8 cellular contexts compared by ENCODE assay signal in genomic region chr1:204080163-204080903, GRCh38. TPM values are rescaled to one million over a fixed set of nuclear protein-coding genes. Genes with fewer than 3 reads are reported as not detected.
DNase-seq lines count a peak whose midpoint lies in the region; ATAC-seq lines count a peak whose summit lies in the region.

No MANE protein-coding gene starts in this region.

- no peak overlapping the region for H2BK12ac ChIP-seq in neuronal stem cell (ENCODE audit: low read length)

- POLR2A ChIA-PET in activated CD8-positive, alpha-beta T cell treated with anti-CD3 and anti-CD28 coated beads, Interleukin-2, amount 10 ng/mL, durations not matched to agents 7 days and 5 days (lab: Charles Lee) = interaction anchor here (0.6 kb wide), 1 partner anchor 427 kb away, joined by 3 read pairs; no protein-coding TSS in a partner anchor

- CTCF ChIA-PET in activated CD8-positive, alpha-beta T cell treated with anti-CD3 and anti-CD28 coated beads, Interleukin-2, amount 10 ng/mL, durations not matched to agents 7 days and 5 days (lab: Charles Lee) = no interaction called here

- no peak overlapping the region for H3K4me3 ChIP-seq in neuronal stem cell (ENCODE audit: low read length in 2 of 2)

- peak overlapping the region; percentile 41 for H3K4me2 ChIP-seq in neuronal stem cell (ENCODE audit: insufficient read depth, low read length, poor library complexity, severe bottlenecking)

- peak overlapping the region; percentile 26 for H2AK5ac ChIP-seq in neuronal stem cell (ENCODE audit: low read depth, low read length)

- H2BK120ac ChIP-seq in neuronal stem cell (ENCODE audit: low read depth, low read length) = no peak overlapping the region

- H3K9me3 Mint-ChIP-seq in activated CD8-positive, alpha-beta T cell treated with anti-CD3 and anti-CD28 coated beads, Interleukin-2, amount 10 ng/mL, durations not matched to agents 7 days and 5 days (ENCODE audit: insufficient read depth) = no peaks in the 10 kb centered on the region

- peaks cover 0 to 33% of the 10 kb centered on the region in 2 donors for H3K36me3 ChIP-seq in neuronal stem cell (replicated peaks in 1 of 2; ENCODE audit: control insufficient read depth in 2 of 2, insufficient read depth in 2 of 2, low read length in 2 of 2)

- no peak overlapping the region for H2BK5ac ChIP-seq in neuronal stem cell (ENCODE audit: low read length)

- peak overlapping the region; percentile 33 for H3K9ac ChIP-seq in neuronal stem cell (ENCODE audit: low read depth, low read length, poor library complexity)

- no peak overlapping the region for H2AFZ ChIP-seq in neuronal stem cell (ENCODE audit: low read length)

- no CpG with 5 or more reads among the region's 8 CpGs for WGBS in neuronal stem cell (ENCODE audit: extremely low coverage in 2 of 2, insufficient read length in 2 of 2, insufficient replicate concordance in 1 of 2), 2 donors

- H3K4me3 Mint-ChIP-seq in activated CD8-positive, alpha-beta T cell treated with anti-CD3 and anti-CD28 coated beads, Interleukin-2, amount 10 ng/mL, durations not matched to agents 7 days and 5 days = no peak overlapping the region

- no peak overlapping the region for H4K8ac ChIP-seq in neuronal stem cell (ENCODE audit: low read depth, low read length)

- no peak overlapping the region for H3K14ac ChIP-seq in neuronal stem cell (ENCODE audit: low read length)

- H3K4me1 ChIP-seq in neuronal stem cell (ENCODE audit: control insufficient read depth in 2 of 2, insufficient read depth in 1 of 2, low read depth in 1 of 2, low read length in 2 of 2) = peaks cover 42 to 69% of the 10 kb centered on the region in 2 donors

- no peak overlapping the region for H2BK15ac ChIP-seq in neuronal stem cell (ENCODE audit: low read length)

- H3K4ac ChIP-seq in neuronal stem cell (ENCODE audit: low read length) = no peak overlapping the region

- H3K27me3 ChIP-seq in neuronal stem cell (ENCODE audit: control insufficient read depth in 3 of 3, insufficient read depth in 3 of 3, low read depth in 1 of 3, low read length in 3 of 3) = peaks cover 0 to 3% (median 0%) of the 10 kb centered on the region in 3 experiments

- H3K79me1 ChIP-seq in neuronal stem cell (ENCODE audit: low read depth, low read length) = peaks cover 9% of the 10 kb centered on the region

- peak overlapping the region; percentile 61 for H3K18ac ChIP-seq in neuronal stem cell (ENCODE audit: low read length)

- H3K23ac ChIP-seq in neuronal stem cell (ENCODE audit: low read depth, low read length, poor library complexity) = no peak overlapping the region

- H3K36me3 Mint-ChIP-seq in activated CD8-positive, alpha-beta T cell treated with anti-CD3 and anti-CD28 coated beads, Interleukin-2, amount 10 ng/mL, durations not matched to agents 7 days and 5 days (ENCODE audit: low read depth) = no peaks in the 10 kb centered on the region

- H4K91ac ChIP-seq in neuronal stem cell (ENCODE audit: low read depth, low read length, poor library complexity) = no peak overlapping the region

- ATAC-seq in activated CD8-positive, alpha-beta T cell treated with anti-CD3 and anti-CD28 coated beads, Interleukin-2, amount 10 ng/mL, durations not matched to agents 7 days and 5 days = no peak
- ATAC-seq in GM21390 (IDR thresholded peaks at IDR 0.05; ENCODE audit: unreplicated experiment) = no peak

- H3K4me1 Mint-ChIP-seq in activated CD8-positive, alpha-beta T cell treated with anti-CD3 and anti-CD28 coated beads, Interleukin-2, amount 10 ng/mL, durations not matched to agents 7 days and 5 days (ENCODE audit: low read depth) = peaks cover 5% of the 10 kb centered on the region

- peak overlapping the region; percentile 39 for H3K27ac ChIP-seq in neuronal stem cell (replicated peaks; ENCODE audit: low read length)

- H3K9me3 ChIP-seq in neuronal stem cell (replicated peaks in 1 of 2; ENCODE audit: control insufficient read depth in 2 of 2, insufficient read depth in 1 of 2, low read depth in 1 of 2, low read length in 2 of 2) = no peaks in the 10 kb centered on the region

- peaks cover 28% of the 10 kb centered on the region for H3K27me3 Mint-ChIP-seq in activated CD8-positive, alpha-beta T cell treated with anti-CD3 and anti-CD28 coated beads, Interleukin-2, amount 10 ng/mL, durations not matched to agents 7 days and 5 days (ENCODE audit: low read depth)

- no peak overlapping the region for H3K27ac Mint-ChIP-seq in activated CD8-positive, alpha-beta T cell treated with anti-CD3 and anti-CD28 coated beads, Interleukin-2, amount 10 ng/mL, durations not matched to agents 7 days and 5 days

- DNase-seq in NCI-H2227 (lab: John Stamatoyannopoulos, UW; ENCODE audit: unreplicated experiment) = peak; percentile 42
- DNase-seq in NCI-H2227 treated with DMSO at 0.1 percent for 48 hours (lab: John Stamatoyannopoulos, UW) = no peak
- peak; percentile 73 for DNase-seq in RPMI8226
- DNase-seq in fibroblast of the conjunctiva (ENCODE audit: low read depth) = peak; percentile 75
- DNase-seq in neuronal stem cell (ENCODE audit: low spot score) = peak; percentile 81
- DNase-seq in activated CD8-positive, alpha-beta T cell treated with anti-CD3 and anti-CD28 coated beads, Interleukin-2, amount 10 ng/mL, durations not matched to agents 7 days and 5 days = no peak
- DNase-seq in DMS114 treated with DMSO at 0.1 percent for 48 hours (lab: John Stamatoyannopoulos, UW; ENCODE audit: unreplicated experiment) = no peak

RNA-seq across cellular contexts. Expression of gene SOX13, which starts 7.4 kb away (rescaled TPM):
- polyA plus RNA-seq in neuronal stem cell (2013, experiment 1 of 2) = 16.2 TPM
- polyA plus RNA-seq in neuronal stem cell (2013, experiment 2 of 2) = 16.8 TPM
- total RNA-seq in activated CD8-positive, alpha-beta T cell treated with anti-CD3 and anti-CD28 coated beads, Interleukin-2, amount 10 ng/mL, durations not matched to agents 7 days and 5 days = 1 to 10 TPM in 1 of 2 experiments, under 1 TPM in 1; 0.37 to 1.2 TPM

Comparison
In these comparisons a context has a peak if more than half of its experiments do, and no peak if none do; other contexts are left out.
1. DNase-seq: peak in NCI-H2227 (single experiment), RPMI8226 (single experiment), fibroblast of the conjunctiva (single experiment) and neuronal stem cell (single experiment); none in NCI-H2227 treated with DMSO at 0.1 percent for 48 hours (single experiment), activated CD8-positive, alpha-beta T cell treated with anti-CD3 and anti-CD28 coated beads, Interleukin-2, amount 10 ng/mL, durations not matched to agents 7 days and 5 days (single experiment) and DMS114 treated with DMSO at 0.1 percent for 48 hours (single experiment).